In the genomic region with DNA sequence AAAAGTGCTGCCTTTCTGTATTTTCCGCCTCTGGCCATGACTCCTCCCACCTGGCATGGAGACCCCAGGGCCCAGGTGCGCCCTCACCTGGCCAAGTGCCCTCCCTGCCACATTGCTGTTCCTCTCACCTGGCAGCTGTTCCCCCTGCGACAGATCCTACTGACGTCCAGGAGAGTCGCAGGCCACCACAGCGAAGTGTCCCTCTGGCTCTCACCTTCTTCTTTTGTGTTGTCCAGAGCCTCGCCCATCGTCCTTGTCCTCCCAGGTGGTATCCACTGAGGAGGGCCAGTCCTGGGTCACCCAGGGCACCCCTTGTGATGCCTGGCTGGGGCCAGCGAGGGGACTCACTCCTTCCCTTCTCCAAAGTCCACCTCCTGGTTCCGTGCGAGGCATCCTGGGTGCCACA, we compare ENCODE assay signal across 8 cellular contexts. TPM values are rescaled to one million over a fixed set of nuclear protein-coding genes. Genes with fewer than 3 reads are reported as not detected.
A peak's percentile ranks its signal among the peaks of the same experiment; 100 is the strongest.
DNase-seq lines count a peak whose midpoint lies in the region; ATAC-seq and TF ChIP-seq lines count a peak whose summit lies in the region.

No MANE protein-coding gene starts in this region.

- no peaks in the 10 kb centered on the region for H3K9me3 ChIP-seq in MG63

- no peak for ATAC-seq in GM19035 (IDR thresholded peaks at IDR 0.05; ENCODE audit: unreplicated experiment)

- H3K36me3 ChIP-seq in GM06990 (ENCODE audit: control insufficient read depth, insufficient read depth, low read length) (no peaks in the 10 kb centered on the region), MG63 (peaks cover 3% of the 10 kb centered on the region; the same call in 1 of the 2 replicates)

- H3K4me3 ChIP-seq in GM06990 (replicated peaks; ENCODE audit: low read depth, low read length) = no peak overlapping the region
- H3K4me3 ChIP-seq in MG63 = no peak overlapping the region

- DNase-seq in GM06990 (ENCODE audit: extremely low read depth, insufficient read length) (no peak), MG63 (peak; percentile 25), germinal center (ENCODE audit: low spot score) (peak; percentile 79), putamen (ENCODE audit: low spot score) (no peak), globus pallidus (ENCODE audit: low spot score) (no peak)
- DNase-seq in activated CD4-positive, alpha-beta T cell treated with anti-CD3 and anti-CD28 coated beads, Interleukin-2, amount 50 U/mL, for 1 hour = peak; percentile 44
- DNase-seq in stimulated activated CD4-positive, alpha-beta T cell treated with anti-CD3 and anti-CD28 coated beads, Interleukin-4, amount 100 ng/mL, for 1 hour = peak; percentile 53

- peak; percentile 67 for TF ChIP-seq CTCF in GM06990 (IDR thresholded peaks at IDR 0.05; ENCODE audit: insufficient read depth, low read length, poor library complexity, severe bottlenecking)

- H3K27me3 ChIP-seq in GM06990 (replicated peaks; ENCODE audit: control insufficient read depth, insufficient read depth, low read length) (no peaks in the 10 kb centered on the region; the same call in 1 of the 2 replicates), MG63 (peaks cover 16% of the 10 kb centered on the region)

RNA-seq across cellular contexts. Expression of a gene that starts 2.6 kb away (rescaled TPM):
- total RNA-seq in MG63 (2014; rRNA removed; shearing (Covaris generic); ENCODE audit: low replicate concordance) = 3.4 and 5.7 TPM in 2 replicates

Comparison
In these comparisons a context has a peak if more than half of its experiments do, and no peak if none do; other contexts are left out.
1. DNase-seq: peak in MG63 (single experiment), activated CD4-positive, alpha-beta T cell treated with anti-CD3 and anti-CD28 coated beads, Interleukin-2, amount 50 U/mL, for 1 hour (single experiment), germinal center (single experiment) and stimulated activated CD4-positive, alpha-beta T cell treated with anti-CD3 and anti-CD28 coated beads, Interleukin-4, amount 100 ng/mL, for 1 hour (single experiment); none in GM06990 (single experiment), putamen (single experiment) and globus pallidus (single experiment).